Comparison of ENCODE assay signal across 8 cellular contexts in genomic region chr2:173075781-173076556, GRCh38. TPM values are rescaled to one million over a fixed set of nuclear protein-coding genes. Genes with fewer than 3 reads are reported as not detected.
A peak's percentile ranks its signal among the peaks of the same experiment; 100 is the strongest.
DNase-seq lines count a peak whose midpoint lies in the region; FAIRE-seq and TF ChIP-seq lines count a peak whose summit lies in the region.

Gene MAP3K20 (plus strand): TSS chr2:173075846. CDS start chr2:173091032, 15,186 bp downstream.

- no CpG with 5 or more reads among the region's 106 CpGs for WGBS in H9 (ENCODE audit: extremely low coverage, insufficient read length, low lambda C conversion rate)

- DNase-seq in H9 (peak; percentile 48), M059J (ENCODE audit: low read depth) (peak; percentile 67), astrocyte (ENCODE audit: low read depth) (peak; percentile 59), hepatic stellate cell (ENCODE audit: low spot score) (peak; percentile 48), renal cortical epithelial cell (ENCODE audit: low read depth) (no peak), NCI-H774 (lab: John Stamatoyannopoulos, UW) (no peak)

- no peak within 1 kb of the TSS for H4K5ac ChIP-seq in H9 (ENCODE audit: insufficient read length, low read depth, low read length)

- H3K4ac ChIP-seq in H9 (ENCODE audit: low read depth, low read length) = no peak within 1 kb of the TSS

- H3K4me1 Mint-ChIP-seq in H9 = peaks cover 13 to 16% of the 10 kb centered on the region in 2 experiments
- peaks cover 20% of the 10 kb centered on the region for H3K4me1 Mint-ChIP-seq in T-helper 1 cell treated with Interleukin-12 subunit alpha and Interleukin-12 subunit beta and Interleukin-4 antibody, amounts not matched to agents 30 μg/mL and 1 μg/mL, for 36 hours (ENCODE audit: low read depth)
- peaks cover 15% of the 10 kb centered on the region for H3K4me1 Mint-ChIP-seq in astrocyte (ENCODE audit: low read depth, unreplicated experiment)

- H3K14ac ChIP-seq in H9 (ENCODE audit: insufficient read depth, low read length) = peak within 1 kb of the TSS; percentile 97

- H3K9me3 Mint-ChIP-seq in H9 = no peaks in the 10 kb centered on the region; a peak in 1 of 5 replicates
- no peaks in the 10 kb centered on the region for H3K9me3 Mint-ChIP-seq in T-helper 1 cell treated with Interleukin-12 subunit alpha and Interleukin-12 subunit beta and Interleukin-4 antibody, amounts not matched to agents 30 μg/mL and 1 μg/mL, for 36 hours
- no peaks in the 10 kb centered on the region for H3K9me3 Mint-ChIP-seq in astrocyte (ENCODE audit: unreplicated experiment)

- H3K36me3 Mint-ChIP-seq in H9 (ENCODE audit: insufficient read depth in 1 of 3, low read depth in 3 of 3) = 0 out of 7 replicates have a peak, but pooled peaks cover 0 to 2% (median 0%) of the 10 kb centered on the region in 3 experiments
- H3K36me3 Mint-ChIP-seq in T-helper 1 cell treated with Interleukin-12 subunit alpha and Interleukin-12 subunit beta and Interleukin-4 antibody, amounts not matched to agents 30 μg/mL and 1 μg/mL, for 36 hours (ENCODE audit: low read depth) = peaks cover 8% of the 10 kb centered on the region
- H3K36me3 Mint-ChIP-seq in astrocyte (ENCODE audit: low read depth, unreplicated experiment) = no peaks in the 10 kb centered on the region

- no peak within 1 kb of the TSS for H3K56ac ChIP-seq in H9 (ENCODE audit: insufficient read length, low read depth, low read length)

- no peak within 1 kb of the TSS for H4K91ac ChIP-seq in H9 (ENCODE audit: insufficient read length, low read depth, low read length)

- H3K23me2 ChIP-seq in H9 (ENCODE audit: insufficient read length, low read depth, low read length, poor library complexity, severe bottlenecking) = peaks cover 7% of the 10 kb centered on the region

- H2AFZ ChIP-seq in H9 (ENCODE audit: low read length) (peak within 1 kb of the TSS; percentile 11), astrocyte (ENCODE audit: low read depth, low read length) (peak within 1 kb of the TSS; percentile 77)

- H3K4me3 ChIP-seq in astrocyte (ENCODE audit: insufficient read depth, low read depth, low read length) = peak within 1 kb of the TSS; percentile 82

- H4K8ac ChIP-seq in H9 (replicated peaks; ENCODE audit: insufficient read length, low read depth, low read length) = no peak within 1 kb of the TSS

- H3K36me3 ChIP-seq in astrocyte (ENCODE audit: insufficient read depth, low read length) = no peaks in the 10 kb centered on the region

- no peak within 1 kb of the TSS for H2BK5ac ChIP-seq in H9 (ENCODE audit: insufficient read length, low read length)

- H2BK12ac ChIP-seq in H9 (ENCODE audit: insufficient read length, low read depth, low read length) = no peak within 1 kb of the TSS

- H2BK20ac ChIP-seq in H9 (ENCODE audit: low read depth, low read length, poor library complexity, severe bottlenecking) = no peak within 1 kb of the TSS

- H3K4me3 Mint-ChIP-seq in H9 (peak within 1 kb of the TSS; percentile 80 to 90), astrocyte (ENCODE audit: unreplicated experiment) (peak within 1 kb of the TSS; percentile 87)
- H3K4me3 Mint-ChIP-seq in T-helper 1 cell treated with Interleukin-12 subunit alpha and Interleukin-12 subunit beta and Interleukin-4 antibody, amounts not matched to agents 30 μg/mL and 1 μg/mL, for 36 hours = peak within 1 kb of the TSS; percentile 81

- 0 out of 7 replicates have a peak within 1 kb of the TSS, but pooled peaks of 1 of the 3 experiments have one; percentile 27 for H3K27ac Mint-ChIP-seq in H9
- H3K27ac Mint-ChIP-seq in T-helper 1 cell treated with Interleukin-12 subunit alpha and Interleukin-12 subunit beta and Interleukin-4 antibody, amounts not matched to agents 30 μg/mL and 1 μg/mL, for 36 hours = peak within 1 kb of the TSS; percentile 65
- H3K27ac Mint-ChIP-seq in astrocyte (ENCODE audit: unreplicated experiment) = peak within 1 kb of the TSS; percentile 92

- H3K27me3 Mint-ChIP-seq in H9 (ENCODE audit: low read depth) (peaks cover 10% of the 10 kb centered on the region), astrocyte (ENCODE audit: low read depth, unreplicated experiment) (peaks cover 2% of the 10 kb centered on the region)
- peaks cover 23% of the 10 kb centered on the region for H3K27me3 Mint-ChIP-seq in T-helper 1 cell treated with Interleukin-12 subunit alpha and Interleukin-12 subunit beta and Interleukin-4 antibody, amounts not matched to agents 30 μg/mL and 1 μg/mL, for 36 hours (ENCODE audit: low read depth)

- no peaks in the 10 kb centered on the region for H3K27me3 ChIP-seq in H9 (ENCODE audit: insufficient read depth, low read length)
- no peaks in the 10 kb centered on the region for H3K27me3 ChIP-seq in astrocyte (ENCODE audit: insufficient read depth, low read length)

- H3K4me2 ChIP-seq in H9 (ENCODE audit: insufficient read depth, insufficient read length, low read length) (peak within 1 kb of the TSS; percentile 96), astrocyte (ENCODE audit: low read length) (peak within 1 kb of the TSS; percentile 95)

- no peaks in the 10 kb centered on the region for H3K79me1 ChIP-seq in H9 (ENCODE audit: insufficient read depth, low read depth, low read length, poor library complexity, severe bottlenecking)

- no peak within 1 kb of the TSS for H3K23ac ChIP-seq in H9 (ENCODE audit: insufficient read length, low read depth, low read length)

- H3K4me1 ChIP-seq in H9 (ENCODE audit: insufficient read depth, low read length) (0 out of 2 replicates have a peak, but pooled peaks cover 2% of the 10 kb centered on the region), astrocyte (ENCODE audit: insufficient read depth, low read length) (peaks cover 31% of the 10 kb centered on the region)

- H4K20me1 ChIP-seq in H9 (ENCODE audit: control insufficient read depth, insufficient read depth, insufficient read length) (no peaks in the 10 kb centered on the region), astrocyte (ENCODE audit: insufficient read depth, low read length) (no peaks in the 10 kb centered on the region)

- no peak within 1 kb of the TSS for H3T11ph ChIP-seq in H9 (ENCODE audit: low read length)

- FAIRE-seq in astrocyte (lab: Jason Lieb, UNC) = no peak

- no peak within 1 kb of the TSS for H3K27ac ChIP-seq in H9 (ENCODE audit: insufficient read length, low read depth, low read length)
- H3K27ac ChIP-seq in astrocyte (ENCODE audit: low read depth, low read length) = peak within 1 kb of the TSS; percentile 96

- H3K79me2 ChIP-seq in H9 (ENCODE audit: insufficient read depth, low read length) (no peaks in the 10 kb centered on the region), astrocyte (ENCODE audit: insufficient read depth, low read length) (peaks cover 46% of the 10 kb centered on the region)

- H2BK15ac ChIP-seq in H9 (ENCODE audit: low read depth, low read length) = no peak within 1 kb of the TSS; the same call in 1 of the 2 replicates

- H2AK5ac ChIP-seq in H9 (ENCODE audit: insufficient read length, low read length) = no peak within 1 kb of the TSS

- peak within 1 kb of the TSS; percentile 93 for H3K18ac ChIP-seq in H9 (ENCODE audit: insufficient read length, low read depth, low read length)

- H3K9me3 ChIP-seq in H9 (ENCODE audit: control insufficient read depth, low read depth, low read length) = no peaks in the 10 kb centered on the region
- no peaks in the 10 kb centered on the region for H3K9me3 ChIP-seq in astrocyte (ENCODE audit: insufficient read depth, low read depth, low read length)

- peak within 1 kb of the TSS; percentile 93 for H3K9ac ChIP-seq in H9 (ENCODE audit: extremely low read depth, insufficient read length, low read length)
- peak within 1 kb of the TSS; percentile 99 for H3K9ac ChIP-seq in astrocyte (ENCODE audit: low read length)

- H2BK120ac ChIP-seq in H9 (ENCODE audit: low read depth, low read length, poor library complexity, severe bottlenecking) = no peak within 1 kb of the TSS

- peak; percentile 30 for TF ChIP-seq CTCF in GM12873 (IDR thresholded peaks at IDR 0.05; ENCODE audit: insufficient read depth, low read depth, low read length, missing control alignments)
- TF ChIP-seq CTCF in H9 (conservative IDR thresholded peaks at IDR 0.05) = peak; percentile 47; the same call in 1 of the 3 replicates
- peak; percentile 11 for TF ChIP-seq CTCF in astrocyte (IDR thresholded peaks at IDR 0.05; ENCODE audit: insufficient read depth, low read depth, low read length)

RNA-seq across cellular contexts. Expression of gene MAP3K20, which starts in this region (rescaled TPM):
- 8.7 and 9.2 TPM in 2 replicates for total RNA-seq in H9 (2021)
- 11.9 and 23.1 TPM in 2 replicates for total RNA-seq in M059J (2014; rRNA removed; shearing (Covaris generic))
- total RNA-seq in astrocyte = 41.2 and 42.4 TPM in 2 replicates
- total RNA-seq in renal cortical epithelial cell = 26.4 and 28.5 TPM in 2 replicates

Comparison
In these comparisons a context has a peak if more than half of its experiments do, and no peak if none do; other contexts are left out.
1. DNase-seq: peak in H9 (single experiment), M059J (single experiment), astrocyte (single experiment) and hepatic stellate cell (single experiment); none in renal cortical epithelial cell (single experiment) and NCI-H774 (single experiment).
2. Peak in every context shown above with its lines, with median percentiles within 50 percentile points of each other: CTCF ChIP-seq and H3K4me3 Mint-ChIP-seq.